ENCODE assay signal across 1 cellular context in the genomic region with DNA sequence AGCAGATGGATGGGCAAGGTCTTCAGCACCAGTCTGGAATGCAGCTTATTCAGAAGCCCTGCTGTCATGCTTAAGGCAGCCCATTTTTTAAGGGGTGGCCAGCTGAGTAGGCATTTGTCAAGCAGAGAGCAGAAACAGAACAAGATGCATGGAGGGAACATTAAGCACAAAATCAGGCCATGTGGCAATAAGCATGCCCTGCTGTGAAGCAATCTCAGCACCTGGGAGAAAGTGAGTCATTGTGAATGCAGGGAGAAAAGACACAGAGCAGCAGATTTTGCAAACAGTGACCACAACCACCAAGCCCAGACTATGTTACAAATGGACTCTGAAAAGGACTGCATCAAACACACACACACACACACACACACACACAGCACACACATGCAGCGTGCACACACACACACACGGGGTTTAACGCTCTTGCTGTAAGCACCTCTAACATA.
TF ChIP-seq lines count a peak whose summit lies in the region.

No MANE protein-coding gene starts in this region.

TF ChIP-seq in WTC11, 78 proteins besides CTCF, POLR2A, EP300 and RAD21 (continued from another document and continues in another):
- TF ChIP-seq ATF3 (CRISPR knock-in tag; conservative IDR thresholded peaks at IDR 0.05) (no peak), CREB1 (CRISPR knock-in tag; IDR thresholded peaks at IDR 0.05) (peak; percentile 87), FOXK1 (CRISPR knock-in tag; IDR thresholded peaks at IDR 0.05) (peak; percentile 86), ZNF263 (CRISPR knock-in tag; IDR thresholded peaks at IDR 0.05; ENCODE audit: low read depth) (no peak), TCF7 (CRISPR knock-in tag; IDR thresholded peaks at IDR 0.05; ENCODE audit: low read depth) (no peak), CREM (CRISPR knock-in tag; IDR thresholded peaks at IDR 0.05) (peak; percentile 65; the same call in 1 of the 2 replicates), AR (CRISPR knock-in tag; IDR thresholded peaks at IDR 0.05) (no peak), ARID4B (CRISPR knock-in tag; IDR thresholded peaks at IDR 0.05; ENCODE audit: borderline replicate concordance) (peak; percentile 80; the same call in 1 of the 2 replicates), RORB (CRISPR knock-in tag; IDR thresholded peaks at IDR 0.05) (no peak), ZNF423 (CRISPR knock-in tag; IDR thresholded peaks at IDR 0.05) (peak; percentile 73), ERG (CRISPR knock-in tag; IDR thresholded peaks at IDR 0.05) (no peak; the same call in 1 of the 2 replicates), IRF2 (CRISPR knock-in tag; IDR thresholded peaks at IDR 0.05; ENCODE audit: borderline replicate concordance, low read depth) (no peak), SOX15 (CRISPR knock-in tag; IDR thresholded peaks at IDR 0.05) (no peak), JUN (CRISPR knock-in tag; IDR thresholded peaks at IDR 0.05) (peak; percentile 93; the same call in 1 of the 2 replicates), MXD4 (CRISPR knock-in tag; IDR thresholded peaks at IDR 0.05; ENCODE audit: borderline replicate concordance) (no peak), USF2 (CRISPR knock-in tag; IDR thresholded peaks at IDR 0.05) (peak; percentile 53), E2F1 (CRISPR knock-in tag; IDR thresholded peaks at IDR 0.05) (peak; percentile 69; the same call in 1 of the 2 replicates), ELF4 (CRISPR knock-in tag; IDR thresholded peaks at IDR 0.05; ENCODE audit: low read depth) (no peak), SMAD4 (CRISPR knock-in tag; IDR thresholded peaks at IDR 0.05) (no peak), ZNF281 (CRISPR knock-in tag; IDR thresholded peaks at IDR 0.05) (no peak), ZNF671 (CRISPR knock-in tag; IDR thresholded peaks at IDR 0.05) (no peak), CBFB (CRISPR knock-in tag; IDR thresholded peaks at IDR 0.05; ENCODE audit: low read depth) (peak; percentile 66; the same call in 1 of the 2 replicates), ZNF121 (CRISPR knock-in tag; IDR thresholded peaks at IDR 0.05) (no peak), NFATC4 (CRISPR knock-in tag; IDR thresholded peaks at IDR 0.05) (no peak), OVOL2 (CRISPR knock-in tag; IDR thresholded peaks at IDR 0.05; ENCODE audit: borderline replicate concordance) (no peak), ZNF532 (CRISPR knock-in tag; IDR thresholded peaks at IDR 0.05; ENCODE audit: borderline replicate concordance) (0 out of 2 replicates have a peak, but pooled peaks have one; percentile 47)
- TF ChIP-seq, protein P1, sequence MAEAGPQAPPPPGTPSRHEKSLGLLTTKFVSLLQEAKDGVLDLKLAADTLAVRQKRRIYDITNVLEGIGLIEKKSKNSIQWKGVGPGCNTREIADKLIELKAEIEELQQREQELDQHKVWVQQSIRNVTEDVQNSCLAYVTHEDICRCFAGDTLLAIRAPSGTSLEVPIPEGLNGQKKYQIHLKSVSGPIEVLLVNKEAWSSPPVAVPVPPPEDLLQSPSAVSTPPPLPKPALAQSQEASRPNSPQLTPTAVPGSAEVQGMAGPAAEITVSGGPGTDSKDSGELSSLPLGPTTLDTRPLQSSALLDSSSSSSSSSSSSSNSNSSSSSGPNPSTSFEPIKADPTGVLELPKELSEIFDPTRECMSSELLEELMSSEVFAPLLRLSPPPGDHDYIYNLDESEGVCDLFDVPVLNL (CRISPR knock-in tag; IDR thresholded peaks at IDR 0.05; ENCODE audit: borderline replicate concordance, low read depth): no peak
- TF ChIP-seq, protein P2, sequence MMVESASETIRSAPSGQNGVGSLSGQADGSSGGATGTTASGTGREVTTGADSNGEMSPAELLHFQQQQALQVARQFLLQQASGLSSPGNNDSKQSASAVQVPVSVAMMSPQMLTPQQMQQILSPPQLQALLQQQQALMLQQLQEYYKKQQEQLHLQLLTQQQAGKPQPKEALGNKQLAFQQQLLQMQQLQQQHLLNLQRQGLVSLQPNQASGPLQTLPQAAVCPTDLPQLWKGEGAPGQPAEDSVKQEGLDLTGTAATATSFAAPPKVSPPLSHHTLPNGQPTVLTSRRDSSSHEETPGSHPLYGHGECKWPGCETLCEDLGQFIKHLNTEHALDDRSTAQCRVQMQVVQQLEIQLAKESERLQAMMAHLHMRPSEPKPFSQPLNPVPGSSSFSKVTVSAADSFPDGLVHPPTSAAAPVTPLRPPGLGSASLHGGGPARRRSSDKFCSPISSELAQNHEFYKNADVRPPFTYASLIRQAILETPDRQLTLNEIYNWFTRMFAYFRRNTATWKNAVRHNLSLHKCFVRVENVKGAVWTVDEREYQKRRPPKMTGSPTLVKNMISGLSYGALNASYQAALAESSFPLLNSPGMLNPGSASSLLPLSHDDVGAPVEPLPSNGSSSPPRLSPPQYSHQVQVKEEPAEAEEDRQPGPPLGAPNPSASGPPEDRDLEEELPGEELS (CRISPR knock-in tag; IDR thresholded peaks at IDR 0.05): peak; percentile 96; the same call in 1 of the 2 replicates
- TF ChIP-seq, protein P3, sequence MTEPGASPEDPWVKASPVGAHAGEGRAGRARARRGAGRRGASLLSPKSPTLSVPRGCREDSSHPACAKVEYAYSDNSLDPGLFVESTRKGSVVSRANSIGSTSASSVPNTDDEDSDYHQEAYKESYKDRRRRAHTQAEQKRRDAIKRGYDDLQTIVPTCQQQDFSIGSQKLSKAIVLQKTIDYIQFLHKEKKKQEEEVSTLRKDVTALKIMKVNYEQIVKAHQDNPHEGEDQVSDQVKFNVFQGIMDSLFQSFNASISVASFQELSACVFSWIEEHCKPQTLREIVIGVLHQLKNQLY (CRISPR knock-in tag; IDR thresholded peaks at IDR 0.05): no peak
